ENCODE assay signal across 1 cellular context in genomic region chr13:55266644-55267043, GRCh38.
TF ChIP-seq lines count a peak whose summit lies in the region.

No MANE protein-coding gene starts in this region.

TF ChIP-seq in GM23338, 12 proteins besides CTCF, POLR2A, EP300 and RAD21 (continued from another document):
- TF ChIP-seq REST (IDR thresholded peaks at IDR 0.05; ENCODE audit: unreplicated experiment) (no peak), ZNF331 (CRISPR knock-in tag; IDR thresholded peaks at IDR 0.05; ENCODE audit: low read depth) (no peak), EZH2phosphoT487 (IDR thresholded peaks at IDR 0.05; ENCODE audit: unreplicated experiment) (no peak), ZNF462 (CRISPR knock-in tag; IDR thresholded peaks at IDR 0.05) (no peak), STAT1 (IDR thresholded peaks at IDR 0.05; ENCODE audit: unreplicated experiment) (no peak), CREB1 (CRISPR knock-in tag; IDR thresholded peaks at IDR 0.05; ENCODE audit: low read depth) (no peak), JUNB (IDR thresholded peaks at IDR 0.05; ENCODE audit: unreplicated experiment) (no peak)
